Comparison of ENCODE assay signal across 39 cellular contexts in genomic region chr22:50716291-50717024, GRCh38. TPM values are rescaled to one million over a fixed set of nuclear protein-coding genes. Genes with fewer than 3 reads are reported as not detected.
"Had no signal": no experiment of that assay in that cellular context is flagged by ENCODE, and none has a peak within 500 bp of the region (broad histone marks: within the 10 kb centered on the region; RNA-seq: fewer than 3 reads in every experiment).

No MANE protein-coding gene starts in this region.

- H3K4me1 Mint-ChIP-seq: activated B cell treated with CpG ODN at 0.5 μM for 24 hours; activated CD4-positive, alpha-beta T cell treated with anti-CD3 and anti-CD28 coated beads, Interleukin-2, amount 10 ng/mL, durations not matched to agents 24 days and 14 days; activated naive CD8-positive, alpha-beta T cell treated with anti-CD3 and anti-CD28 coated beads for 36 hours; activated T-helper 17 cell treated with anti-CD3 and anti-CD28 coated beads, Interleukin-2, amount 50 U/mL, for 72 hours; central memory CD8-positive, alpha-beta T cell had no signal

- DNase-seq: activated B cell treated with CpG ODN at 0.5 μM for 24 hours; activated CD4-positive, alpha-beta T cell treated with anti-CD3 and anti-CD28 coated beads for 4 hours; activated CD4-positive, alpha-beta T cell treated with anti-CD3 and anti-CD28 coated beads, Interleukin-2, amount 10 ng/mL, durations not matched to agents 24 days and 14 days; activated CD4-positive, alpha-beta T cell treated with anti-CD3 and anti-CD28 coated beads, Interleukin-2, amount 50 U/mL, for 1 hour; activated CD4-positive, alpha-beta T cell treated with anti-CD3 and anti-CD28 coated beads, Interleukin-2, amount 50 U/mL, for 4 hours; activated CD4-positive, CD25-positive, alpha-beta regulatory T cell treated with anti-CD3 and anti-CD28 coated beads, Interleukin-2, amount 50 U/mL, for 72 hours; activated CD8-positive, alpha-beta memory T cell treated with anti-CD3 and anti-CD28 coated beads, Interleukin-2, amount 50 U/mL, for 4 hours; activated CD8-positive, alpha-beta T cell treated with anti-CD3 and anti-CD28 coated beads for 36 hours; activated effector memory CD4-positive, alpha-beta T cell treated with anti-CD3 and anti-CD28 coated beads, Interleukin-2, amount 50 U/mL, for 16 hours; activated gamma-delta T cell treated with Interleukin-2 at 50 U/mL for 16 hours; activated naive CD4-positive, alpha-beta T cell; activated naive CD4-positive, alpha-beta T cell treated with anti-CD3 and anti-CD28 coated beads for 36 hours; activated naive CD4-positive, alpha-beta T cell treated with anti-CD3 and anti-CD28 coated beads, Interleukin-2, amount 50 U/mL, for 16 hours; activated naive CD8-positive, alpha-beta T cell treated with anti-CD3 and anti-CD28 coated beads for 36 hours; activated T-cell treated with anti-CD3 and anti-CD28 coated beads for 4 hours; activated T-cell treated with anti-CD3 and anti-CD28 coated beads, Interleukin-2, amount 50 U/mL, for 1 hour; activated T-cell treated with anti-CD3 and anti-CD28 coated beads, Interleukin-2, amount 50 U/mL, for 4 hours; activated T-cell treated with anti-CD3 and anti-CD28 coated beads, Interleukin-2, amount 50 U/mL, for 72 hours; adrenal gland; amniotic stem cell; aorta; body of pancreas; brain microvascular endothelial cell; caudate nucleus; SW 1271; T-helper 1 cell; T-helper 2 cell; T-helper 9 cell had no signal

- H3K36me3 Mint-ChIP-seq: activated naive CD4-positive, alpha-beta T cell treated with anti-CD3 and anti-CD28 coated beads, Interleukin-2, amount 50 U/mL, for 72 hours; activated naive CD8-positive, alpha-beta T cell treated with anti-CD3 and anti-CD28 coated beads for 36 hours had no signal

- H3K9me3 ChIP-seq: adrenal gland, body of pancreas, breast epithelium had no signal

- ATAC-seq: activated CD8-positive, alpha-beta T cell treated with anti-CD3 and anti-CD28 coated beads for 36 hours; activated naive CD4-positive, alpha-beta T cell treated with anti-CD3 and anti-CD28 coated beads, Interleukin-2, amount 50 U/mL, for 72 hours; activated T-cell treated with anti-CD3 and anti-CD28 coated beads, Interleukin-2, amount 50 U/mL, for 4 hours; activated T-cell treated with anti-CD3 and anti-CD28 coated beads, Interleukin-2, amount 50 U/mL, for 72 hours; activated T-helper 17 cell treated with anti-CD3 and anti-CD28 coated beads, Interleukin-2, amount 50 U/mL, for 72 hours; body of pancreas had no signal

- H3K27me3 ChIP-seq: body of pancreas had no signal

- H3K4me3 ChIP-seq: adrenal gland, body of pancreas, breast epithelium, cardiac muscle cell had no signal

- H3K9me3 Mint-ChIP-seq: activated B cell treated with CpG ODN at 0.5 μM for 24 hours; activated CD4-positive, alpha-beta T cell treated with anti-CD3 and anti-CD28 coated beads, Interleukin-2, amount 10 ng/mL, durations not matched to agents 24 days and 14 days; activated CD8-positive, alpha-beta T cell treated with anti-CD3 and anti-CD28 coated beads for 36 hours; activated naive CD4-positive, alpha-beta T cell treated with anti-CD3 and anti-CD28 coated beads for 36 hours; activated naive CD4-positive, alpha-beta T cell treated with anti-CD3 and anti-CD28 coated beads, Interleukin-2, amount 50 U/mL, for 72 hours; activated naive CD8-positive, alpha-beta T cell treated with anti-CD3 and anti-CD28 coated beads for 36 hours; activated T-cell treated with anti-CD3 and anti-CD28 coated beads, Interleukin-2, amount 50 U/mL, for 4 hours; activated T-cell treated with anti-CD3 and anti-CD28 coated beads, Interleukin-2, amount 50 U/mL, for 72 hours; activated T-helper 1 cell treated with anti-CD3 and anti-CD28 coated beads, Interleukin-12 subunit alpha, Interleukin-12 subunit beta, Interleukin-2, Interleukin-4 antibody, amounts not matched to agents 30 ng/mL and 10 ng/mL and 1 ng/mL, durations not matched to agents 14 hours and 24 hours and 36 hours; activated T-helper 17 cell treated with anti-CD3 and anti-CD28 coated beads, Interleukin-2, amount 50 U/mL, for 72 hours; central memory CD8-positive, alpha-beta T cell; T-helper 1 cell treated with Interleukin-12 subunit alpha and Interleukin-12 subunit beta and Interleukin-4 antibody, amounts not matched to agents 30 μg/mL and 1 μg/mL, for 36 hours; T-helper 2 cell treated with Interferon-gamma antibody and Interleukin-4, amounts not matched to agents 5 μg/mL and 100 μg/mL, for 36 hours had no signal

- H3K27me3 Mint-ChIP-seq: activated B cell treated with CpG ODN at 0.5 μM for 24 hours; activated CD4-positive, alpha-beta T cell treated with anti-CD3 and anti-CD28 coated beads, Interleukin-2, amount 10 ng/mL, durations not matched to agents 24 days and 14 days; activated CD8-positive, alpha-beta T cell treated with anti-CD3 and anti-CD28 coated beads for 36 hours; activated naive CD8-positive, alpha-beta T cell treated with anti-CD3 and anti-CD28 coated beads for 36 hours had no signal

- H3K27ac Mint-ChIP-seq: activated B cell treated with CpG ODN at 0.5 μM for 24 hours; activated CD4-positive, alpha-beta T cell treated with anti-CD3 and anti-CD28 coated beads, Interleukin-2, amount 10 ng/mL, durations not matched to agents 24 days and 14 days; activated CD8-positive, alpha-beta T cell treated with anti-CD3 and anti-CD28 coated beads for 36 hours; activated naive CD4-positive, alpha-beta T cell treated with anti-CD3 and anti-CD28 coated beads for 36 hours; activated naive CD4-positive, alpha-beta T cell treated with anti-CD3 and anti-CD28 coated beads, Interleukin-2, amount 50 U/mL, for 72 hours; activated naive CD8-positive, alpha-beta T cell treated with anti-CD3 and anti-CD28 coated beads for 36 hours; activated T-cell treated with anti-CD3 and anti-CD28 coated beads, Interleukin-2, amount 50 U/mL, for 72 hours; activated T-helper 1 cell treated with anti-CD3 and anti-CD28 coated beads, Interleukin-12 subunit alpha, Interleukin-12 subunit beta, Interleukin-2, Interleukin-4 antibody, amounts not matched to agents 30 ng/mL and 10 ng/mL and 1 ng/mL, durations not matched to agents 14 hours and 24 hours and 36 hours; activated T-helper 17 cell treated with anti-CD3 and anti-CD28 coated beads, Interleukin-2, amount 50 U/mL, for 72 hours; T-helper 1 cell treated with Interleukin-12 subunit alpha and Interleukin-12 subunit beta and Interleukin-4 antibody, amounts not matched to agents 30 μg/mL and 1 μg/mL, for 36 hours; T-helper 2 cell treated with Interferon-gamma antibody and Interleukin-4, amounts not matched to agents 5 μg/mL and 100 μg/mL, for 36 hours had no signal

- H3K4me3 Mint-ChIP-seq: activated B cell treated with CpG ODN at 0.5 μM for 24 hours; activated CD4-positive, alpha-beta T cell treated with anti-CD3 and anti-CD28 coated beads, Interleukin-2, amount 10 ng/mL, durations not matched to agents 24 days and 14 days; activated CD8-positive, alpha-beta T cell treated with anti-CD3 and anti-CD28 coated beads for 36 hours; activated naive CD4-positive, alpha-beta T cell treated with anti-CD3 and anti-CD28 coated beads for 36 hours; activated naive CD8-positive, alpha-beta T cell treated with anti-CD3 and anti-CD28 coated beads for 36 hours; activated T-cell treated with anti-CD3 and anti-CD28 coated beads, Interleukin-2, amount 50 U/mL, for 4 hours; activated T-cell treated with anti-CD3 and anti-CD28 coated beads, Interleukin-2, amount 50 U/mL, for 72 hours; activated T-helper 1 cell treated with anti-CD3 and anti-CD28 coated beads, Interleukin-12 subunit alpha, Interleukin-12 subunit beta, Interleukin-2, Interleukin-4 antibody, amounts not matched to agents 30 ng/mL and 10 ng/mL and 1 ng/mL, durations not matched to agents 14 hours and 24 hours and 36 hours; activated T-helper 17 cell treated with anti-CD3 and anti-CD28 coated beads, Interleukin-2, amount 50 U/mL, for 72 hours; central memory CD8-positive, alpha-beta T cell; T-helper 1 cell treated with Interleukin-12 subunit alpha and Interleukin-12 subunit beta and Interleukin-4 antibody, amounts not matched to agents 30 μg/mL and 1 μg/mL, for 36 hours; T-helper 2 cell treated with Interferon-gamma antibody and Interleukin-4, amounts not matched to agents 5 μg/mL and 100 μg/mL, for 36 hours had no signal

- H3K27ac ChIP-seq: adrenal gland, body of pancreas, brain microvascular endothelial cell, breast epithelium, cardiac muscle cell, VCaP had no signal

- H3K4me1 ChIP-seq: adrenal gland had no signal

- H3K36me3 ChIP-seq: adrenal gland, brain microvascular endothelial cell, breast epithelium, cardiac muscle cell had no signal

RNA-seq across cellular contexts. Expression of gene ACR, which starts 21.5 kb away (rescaled TPM):
- total RNA-seq: activated B cell treated with CpG ODN at 0.5 μM for 24 hours; activated CD4-positive, alpha-beta T cell treated with anti-CD3 and anti-CD28 coated beads, Interleukin-2, amount 10 ng/mL, durations not matched to agents 24 days and 14 days; activated CD8-positive, alpha-beta memory T cell treated with anti-CD3 and anti-CD28 coated beads for 36 hours; activated CD8-positive, alpha-beta T cell treated with anti-CD3 and anti-CD28 coated beads for 36 hours; activated naive CD4-positive, alpha-beta T cell treated with anti-CD3 and anti-CD28 coated beads for 36 hours; activated naive CD4-positive, alpha-beta T cell treated with anti-CD3 and anti-CD28 coated beads, Interleukin-2, amount 50 U/mL, for 72 hours; activated naive CD8-positive, alpha-beta T cell treated with anti-CD3 and anti-CD28 coated beads for 36 hours; activated T-cell treated with anti-CD3 and anti-CD28 coated beads, Interleukin-2, amount 50 U/mL, for 4 hours; activated T-cell treated with anti-CD3 and anti-CD28 coated beads, Interleukin-2, amount 50 U/mL, for 72 hours; activated T-helper 1 cell treated with anti-CD3 and anti-CD28 coated beads, Interleukin-12 subunit alpha, Interleukin-12 subunit beta, Interleukin-2, Interleukin-4 antibody, amounts not matched to agents 30 ng/mL and 10 ng/mL and 1 ng/mL, durations not matched to agents 14 hours and 24 hours and 36 hours; activated T-helper 17 cell treated with anti-CD3 and anti-CD28 coated beads, Interleukin-2, amount 50 U/mL, for 72 hours; astrocyte; body of pancreas had no signal
- polyA plus RNA-seq: aorta, cardiac muscle cell had no signal

RNA-seq across cellular contexts. Expression of gene SHANK3, which starts 43.8 kb away (rescaled TPM):
- total RNA-seq: activated B cell treated with CpG ODN at 0.5 μM for 24 hours had no signal
